ENCODE assay signal across 23 cellular contexts in the genomic region with DNA sequence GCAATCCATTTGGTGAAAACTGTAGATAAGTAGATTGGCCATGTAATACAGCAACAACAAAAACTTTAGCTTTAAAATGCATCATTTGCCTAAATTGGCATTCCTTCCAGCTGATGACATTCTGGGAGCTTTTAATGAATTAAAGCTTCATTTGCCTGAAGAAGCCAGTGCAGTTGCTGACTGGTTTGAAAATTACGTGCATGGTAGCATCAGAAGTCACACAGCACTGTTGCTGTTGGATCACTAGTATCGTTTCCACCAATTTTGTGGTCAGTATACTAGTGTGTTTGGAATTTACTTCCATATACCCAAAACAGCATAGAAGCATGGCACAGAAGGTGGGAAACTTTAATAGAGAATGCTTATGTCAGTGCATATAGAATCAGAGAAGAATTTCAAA.
"Had no signal": no experiment of that assay in that cellular context is flagged by ENCODE, and none has a peak within 500 bp of the region (broad histone marks: within the 10 kb centered on the region; RNA-seq: fewer than 3 reads in every experiment).

No MANE protein-coding gene starts in this region.

- H3K4me2 ChIP-seq: hepatocyte, neural progenitor cell, smooth muscle cell had no signal

- ATAC-seq: effector memory CD8-positive, alpha-beta T cell; foreskin keratinocyte; gastroesophageal sphincter; heart left ventricle; left cardiac atrium; left lung; naive thymus-derived CD4-positive, alpha-beta T cell; sciatic nerve; stimulated activated naive CD8-positive, alpha-beta T cell treated with anti-CD3 and anti-CD28 coated beads, Interleukin-15, amount 100 ng/mL, for 72 hours had no signal

- H3K4me3 ChIP-seq: gastroesophageal sphincter, heart left ventricle, hepatocyte, left lung, neural progenitor cell, prostate gland, right atrium auricular region, smooth muscle cell, thyroid gland had no signal

- H3K9ac ChIP-seq: neural progenitor cell had no signal

- H3K36me3 ChIP-seq: gastroesophageal sphincter, heart left ventricle, left lung, neural progenitor cell, prostate gland, right atrium auricular region, thyroid gland had no signal

- H3K27ac ChIP-seq: foreskin keratinocyte, gastroesophageal sphincter, heart left ventricle, hepatocyte, left lung, neural progenitor cell, prostate gland, right atrium auricular region, thyroid gland had no signal

- H3K4me1 ChIP-seq: gastroesophageal sphincter, heart left ventricle, left lung, neural progenitor cell, prostate gland, right atrium auricular region, thyroid gland had no signal

- H3K27me3 ChIP-seq: foreskin keratinocyte, gastroesophageal sphincter, heart left ventricle, hepatocyte, left lung, neural progenitor cell, right atrium auricular region, thyroid gland had no signal

- H3K79me2 ChIP-seq: hepatocyte had no signal

- DNase-seq: cortex of kidney; effector memory CD8-positive, alpha-beta T cell; foreskin keratinocyte; heart left ventricle; left cardiac atrium; left lung; mesenchymal stem cell; midbrain; naive thymus-derived CD4-positive, alpha-beta T cell; stimulated activated CD4-positive, alpha-beta T cell treated with anti-CD3 and anti-CD28 coated beads, Interleukin-12 subunit alpha, Interleukin-12 subunit beta, amount 100 ng/mL, for 4 hours; stimulated activated CD4-positive, alpha-beta T cell treated with anti-CD3 and anti-CD28 coated beads, Interleukin-1b, Interleukin-23, amount 100 ng/mL, for 48 hours; stimulated activated CD4-positive, alpha-beta T cell treated with anti-CD3 and anti-CD28 coated beads, Interleukin-4, amount 100 ng/mL, for 1 hour; stimulated activated CD8-positive, alpha-beta memory T cell treated with anti-CD3 and anti-CD28 coated beads, Interleukin-4, amount 100 ng/mL, for 48 hours; stimulated activated naive CD4-positive, alpha-beta T cell; stimulated activated naive CD8-positive, alpha-beta T cell treated with anti-CD3 and anti-CD28 coated beads, Interleukin-15, amount 100 ng/mL, for 72 hours; thyroid gland had no signal
